ENCODE assay signal across 8 cellular contexts in genomic region chr1:26827663-26828062, GRCh38. TPM values are rescaled to one million over a fixed set of nuclear protein-coding genes. Genes with fewer than 3 reads are reported as not detected.
DNase-seq lines count a peak whose midpoint lies in the region; ATAC-seq and TF ChIP-seq lines count a peak whose summit lies in the region.

No MANE protein-coding gene starts in this region.

- H3K9me3 ChIP-seq in iPS-15b (ENCODE audit: control insufficient read depth, insufficient read depth, low read length) = no peaks in the 10 kb centered on the region
- no peaks in the 10 kb centered on the region for H3K9me3 ChIP-seq in spleen

- H3K27ac ChIP-seq in spleen = peak overlapping the region; percentile 38 to 94 (median 86)

- no peaks in the 10 kb centered on the region for H3K27me3 ChIP-seq in iPS-15b (ENCODE audit: control insufficient read depth, insufficient read depth, low read length)
- H3K27me3 ChIP-seq in spleen (replicated peaks in 1 of 7) = no peaks in the 10 kb centered on the region

- H3K4me3 ChIP-seq in iPS-15b (ENCODE audit: low read depth, low read length) (peak overlapping the region; percentile 52), spleen (peak overlapping the region; percentile 42 to 87 (median 64))

- DNase-seq in HEK293T (ENCODE audit: extremely low spot score) = peak; percentile 9
- no peak for DNase-seq in activated T-helper 1 cell treated with anti-CD3 and anti-CD28 coated beads, Interleukin-12 subunit alpha, Interleukin-12 subunit beta, Interleukin-2, Interleukin-4 antibody, amounts not matched to agents 30 ng/mL and 10 ng/mL and 1 ng/mL, durations not matched to agents 14 hours and 24 hours and 36 hours (ENCODE audit: low spot score)
- DNase-seq in spleen = peak; percentile 73
- DNase-seq in GM03348 (ENCODE audit: low spot score) = no peak
- no peak for DNase-seq in effector CD8-positive, alpha-beta T cell (lab: John Stamatoyannopoulos, UW)
- no peak for DNase-seq in G401 (ENCODE audit: low spot score)

- in situ Hi-C loops in G401 (cut with HindIII; ENCODE audit: low sequenced_read_pairs) = no loop called here

- no peaks in the 10 kb centered on the region for H3K27me3 Mint-ChIP-seq in activated T-helper 1 cell treated with anti-CD3 and anti-CD28 coated beads, Interleukin-12 subunit alpha, Interleukin-12 subunit beta, Interleukin-2, Interleukin-4 antibody, amounts not matched to agents 30 ng/mL and 10 ng/mL and 1 ng/mL, durations not matched to agents 14 hours and 24 hours and 36 hours (ENCODE audit: insufficient read depth)

- CTCF ChIA-PET in HEK293T (lab: Yijun Ruan, JAX) = no interaction called here

- H3K4me1 ChIP-seq in iPS-15b (ENCODE audit: control insufficient read depth, insufficient read depth, low read length) = peaks cover 3% of the 10 kb centered on the region
- H3K4me1 ChIP-seq in spleen = peaks cover 32 to 76% (median 66%) of the 10 kb centered on the region in 6 donors

- no peak for TF ChIP-seq POLR2A in spleen (IDR thresholded peaks at IDR 0.05)

- H3K36me3 ChIP-seq in iPS-15b (ENCODE audit: control insufficient read depth, insufficient read depth, low read length) = no peaks in the 10 kb centered on the region
- H3K36me3 ChIP-seq in spleen = peaks cover 0 to 23% (median 9%) of the 10 kb centered on the region in 6 donors

- no peak for ATAC-seq in HG03460 (IDR thresholded peaks at IDR 0.05; ENCODE audit: unreplicated experiment)

- H3K9ac ChIP-seq in iPS-15b (ENCODE audit: low read depth, low read length) = no peak overlapping the region

- 40 to 55% (median 50%) methylated on average over 11 of the region's 11 CpGs for WGBS in spleen, 5 donors

- no peak for TF ChIP-seq CTCF in spleen (IDR thresholded peaks at IDR 0.05 in 8 of 11, conservative IDR thresholded peaks at IDR 0.05 in 3 of 11)

- peak overlapping the region; percentile 97 for H3K27ac Mint-ChIP-seq in activated T-helper 1 cell treated with anti-CD3 and anti-CD28 coated beads, Interleukin-12 subunit alpha, Interleukin-12 subunit beta, Interleukin-2, Interleukin-4 antibody, amounts not matched to agents 30 ng/mL and 10 ng/mL and 1 ng/mL, durations not matched to agents 14 hours and 24 hours and 36 hours

- H3K36me3 Mint-ChIP-seq in activated T-helper 1 cell treated with anti-CD3 and anti-CD28 coated beads, Interleukin-12 subunit alpha, Interleukin-12 subunit beta, Interleukin-2, Interleukin-4 antibody, amounts not matched to agents 30 ng/mL and 10 ng/mL and 1 ng/mL, durations not matched to agents 14 hours and 24 hours and 36 hours (ENCODE audit: low read depth) = peaks cover 35% of the 10 kb centered on the region

- peaks cover 75% of the 10 kb centered on the region for H3K4me1 Mint-ChIP-seq in activated T-helper 1 cell treated with anti-CD3 and anti-CD28 coated beads, Interleukin-12 subunit alpha, Interleukin-12 subunit beta, Interleukin-2, Interleukin-4 antibody, amounts not matched to agents 30 ng/mL and 10 ng/mL and 1 ng/mL, durations not matched to agents 14 hours and 24 hours and 36 hours (ENCODE audit: low read depth)

- peak overlapping the region; percentile 98 for H3K4me3 Mint-ChIP-seq in activated T-helper 1 cell treated with anti-CD3 and anti-CD28 coated beads, Interleukin-12 subunit alpha, Interleukin-12 subunit beta, Interleukin-2, Interleukin-4 antibody, amounts not matched to agents 30 ng/mL and 10 ng/mL and 1 ng/mL, durations not matched to agents 14 hours and 24 hours and 36 hours

- H3K9me3 Mint-ChIP-seq in activated T-helper 1 cell treated with anti-CD3 and anti-CD28 coated beads, Interleukin-12 subunit alpha, Interleukin-12 subunit beta, Interleukin-2, Interleukin-4 antibody, amounts not matched to agents 30 ng/mL and 10 ng/mL and 1 ng/mL, durations not matched to agents 14 hours and 24 hours and 36 hours = no peaks in the 10 kb centered on the region

- intact Hi-C loops in activated T-helper 1 cell treated with anti-CD3 and anti-CD28 coated beads, Interleukin-12 subunit alpha, Interleukin-12 subunit beta, Interleukin-2, Interleukin-4 antibody, amounts not matched to agents 30 ng/mL and 10 ng/mL and 1 ng/mL, durations not matched to agents 14 hours and 24 hours and 36 hours (cut with micrococcal nuclease) = loop anchor here (5.0 kb wide), 1 partner anchor 280 kb away; no protein-coding TSS in a partner anchor
- intact Hi-C loops in spleen (cut with DNase I; ENCODE audit: low total_unique reads) = no loop called here

- POLR2A ChIA-PET in HEK293T (lab: Yijun Ruan, JAX) = interaction anchor here (1.0 kb wide), 1 partner anchor 36 kb away, joined by 5 read pairs; no protein-coding TSS in a partner anchor

TF ChIP-seq in HEK293T, 16 proteins besides CTCF, POLR2A, EP300 and RAD21:
- TF ChIP-seq FOXA1 (IDR thresholded peaks at IDR 0.05) = no peak
- TF ChIP-seq ARNT (IDR thresholded peaks at IDR 0.05) = no peak
- TF ChIP-seq ZNF384 (IDR thresholded peaks at IDR 0.05) = no peak
- no peak for TF ChIP-seq CTBP1 (IDR thresholded peaks at IDR 0.05; ENCODE audit: borderline replicate concordance)
- no peak for TF ChIP-seq LEF1 (IDR thresholded peaks at IDR 0.05; ENCODE audit: borderline replicate concordance)

RNA-seq across cellular contexts. Expression of gene ZDHHC18, which starts 1.2 kb away (rescaled TPM):
- 87.3 and 94.4 TPM in 2 replicates for total RNA-seq in activated T-helper 1 cell treated with anti-CD3 and anti-CD28 coated beads, Interleukin-12 subunit alpha, Interleukin-12 subunit beta, Interleukin-2, Interleukin-4 antibody, amounts not matched to agents 30 ng/mL and 10 ng/mL and 1 ng/mL, durations not matched to agents 14 hours and 24 hours and 36 hours
- total RNA-seq in spleen = 10 to 100 TPM; 41.6 to 80.4 (median 54.4) TPM
- 10 to 100 TPM in 1 of 3 donors, 1 to 10 TPM in 2; 6.2 to 22.0 (median 8.9) TPM for polyA plus RNA-seq in spleen
- 19.6 and 43.5 TPM in 2 replicates for total RNA-seq in G401 (2014; rRNA removed; shearing (Covaris generic))

RNA-seq across cellular contexts. Expression of gene SFN, which starts 35.3 kb away (rescaled TPM):
- total RNA-seq in activated T-helper 1 cell treated with anti-CD3 and anti-CD28 coated beads, Interleukin-12 subunit alpha, Interleukin-12 subunit beta, Interleukin-2, Interleukin-4 antibody, amounts not matched to agents 30 ng/mL and 10 ng/mL and 1 ng/mL, durations not matched to agents 14 hours and 24 hours and 36 hours = 0.47 and 0.78 TPM in 2 replicates
- under 1 TPM in 4 of 7 donors, not detected in 3; 0.51 to 0.79 (median 0.58) TPM for total RNA-seq in spleen
- under 1 TPM; 0.27 to 0.80 (median 0.63) TPM for polyA plus RNA-seq in spleen
- 58.6 and 67.7 TPM in 2 replicates for total RNA-seq in G401 (2014; rRNA removed; shearing (Covaris generic))

RNA-seq across cellular contexts. Expression of gene PIGV, which starts 39.9 kb away (rescaled TPM):
- total RNA-seq in activated T-helper 1 cell treated with anti-CD3 and anti-CD28 coated beads, Interleukin-12 subunit alpha, Interleukin-12 subunit beta, Interleukin-2, Interleukin-4 antibody, amounts not matched to agents 30 ng/mL and 10 ng/mL and 1 ng/mL, durations not matched to agents 14 hours and 24 hours and 36 hours = 18.5 and 22.6 TPM in 2 replicates
- total RNA-seq in spleen = 10 to 100 TPM in 6 of 7 donors, 1 to 10 TPM in 1; 8.1 to 21.8 (median 12.5) TPM
- polyA plus RNA-seq in spleen = 1 to 10 TPM; 4.8 to 6.6 (median 5.2) TPM
- total RNA-seq in G401 (2014; rRNA removed; shearing (Covaris generic)) = 4.0 and 9.1 TPM in 2 replicates

Comparison
In these comparisons a context has a peak if more than half of its experiments do, and no peak if none do; other contexts are left out.
1. DNase-seq: peak in HEK293T (single experiment) and spleen (single experiment); none in activated T-helper 1 cell treated with anti-CD3 and anti-CD28 coated beads, Interleukin-12 subunit alpha, Interleukin-12 subunit beta, Interleukin-2, Interleukin-4 antibody, amounts not matched to agents 30 ng/mL and 10 ng/mL and 1 ng/mL, durations not matched to agents 14 hours and 24 hours and 36 hours (single experiment), GM03348 (single experiment), effector CD8-positive, alpha-beta T cell (single experiment) and G401 (single experiment).
2. RNA of gene SFN, which starts 35.3 kb away (total RNA-seq): 58.6 to 67.7 TPM in G401; 0.51 to 0.79 TPM in spleen and 0.47 to 0.78 TPM in activated T-helper 1 cell treated with anti-CD3 and anti-CD28 coated beads, Interleukin-12 subunit alpha, Interleukin-12 subunit beta, Interleukin-2, Interleukin-4 antibody, amounts not matched to agents 30 ng/mL and 10 ng/mL and 1 ng/mL, durations not matched to agents 14 hours and 24 hours and 36 hours; every median in the first group is over 10 times any median in the second.